In the genomic region with DNA sequence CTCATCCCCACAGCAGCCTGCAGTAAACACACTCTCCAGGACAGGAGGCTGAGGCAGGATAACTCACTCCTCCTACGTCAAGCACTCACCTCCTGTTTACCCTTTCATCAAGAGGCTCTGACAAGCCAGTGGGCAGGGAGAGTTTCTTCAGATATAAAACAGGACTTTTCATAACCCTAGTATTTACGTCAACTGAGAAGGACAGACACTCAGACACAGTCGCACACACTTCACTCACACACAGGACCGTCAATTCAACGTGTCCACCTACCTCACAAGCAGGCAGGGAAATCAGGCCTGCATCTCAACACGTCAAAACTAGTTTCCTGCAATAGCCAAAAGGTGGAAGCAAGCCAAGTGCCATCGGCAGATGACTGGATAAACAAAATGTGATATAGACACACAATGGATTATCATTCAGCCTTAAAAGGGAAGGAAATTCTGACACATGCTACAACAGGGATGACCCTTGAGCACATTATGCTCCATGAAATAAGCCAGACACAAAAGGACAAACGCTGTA, we compare ENCODE assay signal across 8 cellular contexts. TPM values are rescaled to one million over a fixed set of nuclear protein-coding genes. Genes with fewer than 3 reads are reported as not detected.
DNase-seq lines count a peak whose midpoint lies in the region; ATAC-seq lines count a peak whose summit lies in the region.

No MANE protein-coding gene starts in this region.

- peaks cover 4 to 15% of the 10 kb centered on the region in 2 donors for H3K4me1 ChIP-seq in esophagus (ENCODE audit: control insufficient read depth in 2 of 2, insufficient read depth in 2 of 2, low read length in 1 of 2)

- no peak overlapping the region for H3K4me3 ChIP-seq in esophagus (ENCODE audit: low read depth in 1 of 2, low read length in 2 of 2)

- ATAC-seq in GM19351 (IDR thresholded peaks at IDR 0.05; ENCODE audit: unreplicated experiment) (no peak), HG02678 (IDR thresholded peaks at IDR 0.05; ENCODE audit: unreplicated experiment) (no peak), HG03571 (IDR thresholded peaks at IDR 0.05; ENCODE audit: unreplicated experiment) (no peak)

- peak overlapping the region; percentile 55 to 69 for H3K27ac ChIP-seq in esophagus (ENCODE audit: low read depth in 2 of 2, low read length in 1 of 2)

- no peaks in the 10 kb centered on the region for H3K27me3 ChIP-seq in esophagus (ENCODE audit: control insufficient read depth in 1 of 2, insufficient read depth in 2 of 2, low read length in 2 of 2)

- H3K36me3 ChIP-seq in esophagus (ENCODE audit: control insufficient read depth in 2 of 2, insufficient read depth in 2 of 2, low read length in 1 of 2), result no peaks in the 10 kb centered on the region

- no peaks in the 10 kb centered on the region for H3K9me3 ChIP-seq in esophagus (ENCODE audit: control insufficient read depth in 2 of 2, insufficient read depth in 1 of 2, low read depth in 1 of 2, low read length in 1 of 2)

- peak; percentile 77 for DNase-seq in NCI-H2029 treated with DMSO at 0.1 percent for 48 hours (lab: John Stamatoyannopoulos, UW)
- DNase-seq in T-helper 22 cell (ENCODE audit: low read depth), result peak; percentile 62
- peak; percentile 62 for DNase-seq in stimulated activated CD8-positive, alpha-beta memory T cell treated with anti-CD3 and anti-CD28 coated beads, Interleukin-4, amount 100 ng/mL, for 48 hours
- DNase-seq in MV-4-11 (lab: John Stamatoyannopoulos, UW), result no peak

- whole genome bisulfite sequencing in esophagus, 2 donors, result 22 to 39% methylated on average over 8 of the region's 8 CpGs

RNA-seq across cellular contexts. Expression of gene ITPKB, which starts 48.6 kb away (rescaled TPM):
- polyA plus RNA-seq in esophagus, result 1 to 10 TPM; 6.5 to 8.1 TPM
